20 cellular contexts compared by ENCODE assay signal in the genomic region with DNA sequence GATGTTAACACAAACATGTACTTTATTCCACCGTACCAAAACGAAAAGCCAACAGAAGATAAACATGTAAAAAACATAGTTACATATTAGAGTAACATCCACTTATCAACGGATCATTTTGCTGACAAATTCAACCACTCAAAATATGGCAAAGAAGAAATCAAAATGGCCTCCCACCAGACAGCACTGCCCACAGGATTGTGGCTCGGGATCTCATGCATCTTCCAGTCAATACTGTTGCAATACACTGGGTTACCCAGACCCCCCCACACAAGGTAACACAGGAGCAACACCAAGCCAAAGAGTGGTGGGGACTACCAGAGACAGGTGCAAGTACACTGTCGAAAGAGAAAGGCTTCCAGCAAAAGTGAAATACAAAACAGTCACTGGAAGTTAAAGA.
"Had no signal": no experiment of that assay in that cellular context is flagged by ENCODE, and none has a peak within 500 bp of the region (broad histone marks: within the 10 kb centered on the region; RNA-seq: fewer than 3 reads in every experiment).

No MANE protein-coding gene starts in this region.

- H3K9me3 Mint-ChIP-seq: endodermal cell; naive thymus-derived CD8-positive, alpha-beta T cell; stimulated activated memory B cell treated with anti-CD40 and anti-IgM and Interleukin-4, amounts not matched to agents 10 μg/mL and 1 μg/mL and 100 μg/mL, for 72 hours; stimulated activated naive CD8-positive, alpha-beta T cell treated with anti-CD3 and anti-CD28 coated beads, Interleukin-15, Interleukin-2, amounts not matched to agents 100 ng/mL and 50 ng/mL, for 24 hours had no signal

- ATAC-seq: heart left ventricle; left colon; mucosa of descending colon; naive thymus-derived CD8-positive, alpha-beta T cell; sciatic nerve; stimulated activated memory B cell treated with anti-CD40 and anti-IgM and Interleukin-4, amounts not matched to agents 10 μg/mL and 1 μg/mL and 100 μg/mL, for 72 hours had no signal

- H3K36me3 Mint-ChIP-seq: naive thymus-derived CD8-positive, alpha-beta T cell; stimulated activated memory B cell treated with anti-CD40 and anti-IgM and Interleukin-4, amounts not matched to agents 10 μg/mL and 1 μg/mL and 100 μg/mL, for 72 hours had no signal

- H3K4me3 ChIP-seq: colonic mucosa, heart left ventricle, mucosa of descending colon, ovary, spleen, tibial artery had no signal

- DNase-seq: colonic mucosa; dermis blood vessel endothelial cell; endodermal cell; foreskin melanocyte; heart left ventricle; hippocampal formation; left colon; mammary epithelial cell; mucosa of descending colon; naive thymus-derived CD8-positive, alpha-beta T cell; nucleus accumbens; ovary; spleen; stimulated activated CD4-positive, alpha-beta T cell treated with anti-CD3 and anti-CD28 coated beads, Interleukin-15, amount 100 ng/mL, for 24 hours; stimulated activated CD4-positive, alpha-beta T cell treated with anti-CD3 and anti-CD28 coated beads, Interleukin-1b, Interleukin-23, amount 100 ng/mL, for 48 hours; stimulated activated CD4-positive, alpha-beta T cell treated with anti-CD3 and anti-CD28 coated beads, Interleukin-4, amount 100 ng/mL, for 24 hours; tibial artery had no signal

- H3K27ac ChIP-seq: colonic mucosa, heart left ventricle, ovary, spleen, tibial artery had no signal

- H3K27ac Mint-ChIP-seq: endodermal cell; naive thymus-derived CD8-positive, alpha-beta T cell; stimulated activated memory B cell treated with anti-CD40 and anti-IgM and Interleukin-4, amounts not matched to agents 10 μg/mL and 1 μg/mL and 100 μg/mL, for 72 hours; stimulated activated naive CD8-positive, alpha-beta T cell treated with anti-CD3 and anti-CD28 coated beads, Interleukin-15, Interleukin-2, amounts not matched to agents 100 ng/mL and 50 ng/mL, for 24 hours had no signal

- H3K9me3 ChIP-seq: colonic mucosa, heart left ventricle, mucosa of descending colon, ovary, spleen, tibial artery had no signal

- H3K4me3 Mint-ChIP-seq: endodermal cell; naive thymus-derived CD8-positive, alpha-beta T cell; stimulated activated memory B cell treated with anti-CD40 and anti-IgM and Interleukin-4, amounts not matched to agents 10 μg/mL and 1 μg/mL and 100 μg/mL, for 72 hours; stimulated activated naive CD8-positive, alpha-beta T cell treated with anti-CD3 and anti-CD28 coated beads, Interleukin-15, Interleukin-2, amounts not matched to agents 100 ng/mL and 50 ng/mL, for 24 hours had no signal

- H3K4me1 ChIP-seq: colonic mucosa, tibial artery had no signal

- H3K36me3 ChIP-seq: colonic mucosa, heart left ventricle, ovary, spleen, tibial artery had no signal

- H3K27me3 ChIP-seq: colonic mucosa, heart left ventricle, ovary, spleen, tibial artery had no signal
